In the genomic region with DNA sequence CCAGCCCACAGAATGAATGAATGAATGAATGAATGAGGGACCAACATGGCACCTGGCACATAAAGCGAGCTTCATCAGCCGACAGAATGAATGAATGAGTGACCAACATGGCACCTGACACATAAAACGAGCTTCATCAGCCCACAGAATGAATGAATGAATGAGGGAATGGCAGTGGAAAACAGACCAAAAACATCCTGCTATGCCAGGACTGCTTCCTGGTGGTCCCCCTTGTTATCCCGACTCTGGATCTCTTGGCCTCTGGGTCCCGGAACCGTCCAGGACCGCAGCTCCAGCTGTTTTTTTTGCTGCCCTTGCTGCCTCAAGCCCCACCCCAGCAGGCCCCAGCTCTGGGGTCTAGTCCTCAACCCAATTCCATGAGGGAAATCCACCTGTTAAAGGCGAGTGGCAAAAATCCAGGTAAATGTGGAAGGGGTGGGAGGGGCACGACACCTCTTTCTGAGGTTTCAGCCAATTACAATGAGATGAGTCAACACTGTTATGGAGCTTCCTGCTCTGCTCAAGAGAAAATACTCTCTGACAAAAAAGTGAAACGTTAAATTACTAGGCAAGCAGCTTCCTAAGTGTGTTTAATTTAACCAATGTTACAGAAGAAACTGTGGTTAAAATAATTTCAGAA, we compare ENCODE assay signal across 14 cellular contexts.
DNase-seq lines count a peak whose midpoint lies in the region; FAIRE-seq and TF ChIP-seq lines count a peak whose summit lies in the region.
"Had no signal": no experiment of that assay in that cellular context is flagged by ENCODE, and none has a peak within 500 bp of the region (broad histone marks: within the 10 kb centered on the region; RNA-seq: fewer than 3 reads in every experiment).

No MANE protein-coding gene starts in this region.

- BruUV-seq in MCF 10A (replicated peaks; lab: Mats Ljungman, UMichigan) = no TSS peak
- no TSS peak for BruUV-seq in OCI-LY7 (replicated peaks; lab: Mats Ljungman, UMichigan)

- no peaks in the 10 kb centered on the region for H3K79me2 ChIP-seq in OCI-LY7 (ENCODE audit: insufficient read depth, low read depth, low read length)
- peaks cover 6% of the 10 kb centered on the region for H3K79me2 ChIP-seq in fibroblast of lung (ENCODE audit: control insufficient read depth, insufficient read depth, low read length)

- DNase-seq in MCF 10A (ENCODE audit: unreplicated experiment) (peak; percentile 26), breast epithelium (ENCODE audit: low spot score in 2 of 2) (no peak), OCI-LY7 (ENCODE audit: low spot score) (no peak), fibroblast of lung (ENCODE audit: low read depth in 2 of 2) (peak; percentile 11 to 58), urothelium cell line (ENCODE audit: low spot score) (peak; percentile 42), superior temporal gyrus (ENCODE audit: extremely low spot score) (no peak), GM10266 (ENCODE audit: extremely low spot score) (no peak), right atrium auricular region (ENCODE audit: low spot score) (no peak)
- DNase-seq: dermis blood vessel endothelial cell, NCI-H748 treated with DMSO at 0.1 percent for 48 hours, transverse colon had no signal

- H3K4me2 ChIP-seq in OCI-LY7 (ENCODE audit: low read length) = peak overlapping the region; percentile 35
- no peak overlapping the region for H3K4me2 ChIP-seq in fibroblast of lung (ENCODE audit: extremely low read depth, insufficient read depth, low read length)

- no peaks in the 10 kb centered on the region for H3K9me3 Mint-ChIP-seq in MCF 10A (ENCODE audit: unreplicated experiment)

- no peaks in the 10 kb centered on the region for H3K27me3 ChIP-seq in breast epithelium
- no peaks in the 10 kb centered on the region for H3K27me3 ChIP-seq in fibroblast of lung (ENCODE audit: control insufficient read depth, insufficient read depth, low read length)
- no peaks in the 10 kb centered on the region for H3K27me3 ChIP-seq in right atrium auricular region
- H3K27me3 ChIP-seq: transverse colon had no signal

- no peaks in the 10 kb centered on the region for H4K20me1 ChIP-seq in OCI-LY7 (ENCODE audit: insufficient read depth, low read length)
- H4K20me1 ChIP-seq in fibroblast of lung (ENCODE audit: control insufficient read depth, extremely low read depth, insufficient read depth, low read length) = no peaks in the 10 kb centered on the region

- no peak for FAIRE-seq in urothelium cell line (lab: Jason Lieb, UNC)
- FAIRE-seq: H1 had no signal

- H3K4me3 Mint-ChIP-seq in MCF 10A (ENCODE audit: unreplicated experiment) = no peak overlapping the region
- H3K4me3 Mint-ChIP-seq: activated CD4-positive, alpha-beta memory T cell treated with anti-CD3 and anti-CD28 coated beads, Interleukin-2, amount 10 ng/mL, durations not matched to agents 7 days and 5 days; activated naive CD4-positive, alpha-beta T cell treated with anti-CD3 and anti-CD28 coated beads, Interleukin-2, amount 50 U/mL, for 24 hours had no signal

- peaks cover 9% of the 10 kb centered on the region for H3K4me1 Mint-ChIP-seq in MCF 10A (ENCODE audit: insufficient read depth, unreplicated experiment)
- H3K4me1 Mint-ChIP-seq: activated naive CD4-positive, alpha-beta T cell treated with anti-CD3 and anti-CD28 coated beads, Interleukin-2, amount 50 U/mL, for 24 hours had no signal

- H3K36me3 ChIP-seq in breast epithelium (no peaks in the 10 kb centered on the region), OCI-LY7 (ENCODE audit: insufficient read depth, low read length) (no peaks in the 10 kb centered on the region), fibroblast of lung (ENCODE audit: control insufficient read depth, insufficient read depth, low read length) (peaks cover 14% of the 10 kb centered on the region), right atrium auricular region (peaks cover 32% of the 10 kb centered on the region)

- H3K9me3 ChIP-seq in breast epithelium = no peaks in the 10 kb centered on the region
- H3K9me3 ChIP-seq in OCI-LY7 (ENCODE audit: low read length) = no peaks in the 10 kb centered on the region
- no peaks in the 10 kb centered on the region for H3K9me3 ChIP-seq in fibroblast of lung (ENCODE audit: control insufficient read depth, insufficient read depth, low read depth, low read length)
- no peaks in the 10 kb centered on the region for H3K9me3 ChIP-seq in right atrium auricular region
- H3K9me3 ChIP-seq: transverse colon had no signal

- POLR2A ChIA-PET in MCF 10A (lab: Yijun Ruan, JAX) (interaction anchor here (1.0 kb wide), 1 partner anchor 11 kb away, joined by 3 read pairs; no protein-coding TSS in a partner anchor), OCI-LY7 (lab: Charles Lee) (no interaction called here)

- H2AFZ ChIP-seq in OCI-LY7 (ENCODE audit: low read length) = peak overlapping the region; percentile 44; the same call in 1 of the 2 replicates
- H2AFZ ChIP-seq in fibroblast of lung (ENCODE audit: low read length) = no peak overlapping the region

- CTCF ChIA-PET in MCF 10A (lab: Yijun Ruan, JAX) (interaction anchor here (0.6 kb wide), 1 partner anchor 103 kb away, joined by 3 read pairs; no protein-coding TSS in a partner anchor), OCI-LY7 (lab: Charles Lee; ENCODE audit: unreplicated experiment) (interaction anchor here (0.9 kb wide), 1 partner anchor 929 kb away, joined by 3 read pairs; no protein-coding TSS in a partner anchor)

- no peak overlapping the region for H3K27ac ChIP-seq in breast epithelium
- H3K27ac ChIP-seq in OCI-LY7 (ENCODE audit: low read depth, low read length, poor library complexity, severe bottlenecking) = no peak overlapping the region
- H3K27ac ChIP-seq in fibroblast of lung (ENCODE audit: insufficient read depth, low read length) = no peak overlapping the region
- no peak overlapping the region for H3K27ac ChIP-seq in right atrium auricular region
- H3K27ac ChIP-seq: transverse colon had no signal

- H3K4me3 ChIP-seq in breast epithelium (no peak overlapping the region), OCI-LY7 (ENCODE audit: low read depth, low read length, poor library complexity, severe bottlenecking) (peak overlapping the region; percentile 16), fibroblast of lung (replicated peaks in 1 of 4; ENCODE audit: control extremely low read depth in 1 of 4, insufficient read depth in 1 of 4, low read depth in 3 of 4, low read length in 4 of 4) (no peak overlapping the region), right atrium auricular region (no peak overlapping the region)
- H3K4me3 ChIP-seq: transverse colon had no signal

- H3K4me1 ChIP-seq in breast epithelium = no peaks in the 10 kb centered on the region
- H3K4me1 ChIP-seq in OCI-LY7 (ENCODE audit: insufficient read depth, low read length, poor library complexity, severe bottlenecking) = no peaks in the 10 kb centered on the region
- H3K4me1 ChIP-seq in fibroblast of lung (ENCODE audit: control insufficient read depth, extremely low read depth, insufficient read depth, low read length) = peaks cover 24% of the 10 kb centered on the region
- H3K4me1 ChIP-seq in right atrium auricular region = peaks cover 0 to 27% of the 10 kb centered on the region in 2 donors

- intact Hi-C loops in MCF 10A (cut with micrococcal nuclease) (no loop called here), breast epithelium (cut with DNase I; ENCODE audit: low total_unique reads) (no loop called here), OCI-LY7 (cut with micrococcal nuclease; ENCODE audit: unreplicated experiment) (no loop called here)

- H3K27ac Mint-ChIP-seq in MCF 10A (ENCODE audit: low read depth, unreplicated experiment) = no peak overlapping the region
- H3K27ac Mint-ChIP-seq: activated naive CD4-positive, alpha-beta T cell treated with anti-CD3 and anti-CD28 coated beads, Interleukin-2, amount 50 U/mL, for 24 hours had no signal

- no peak overlapping the region for H3K9ac ChIP-seq in fibroblast of lung (ENCODE audit: insufficient read depth, low read length)

- TF ChIP-seq CTCF in MCF 10A (IDR thresholded peaks at IDR 0.05; ENCODE audit: unreplicated experiment) (no peak), breast epithelium (IDR thresholded peaks at IDR 0.05) (no peak), OCI-LY7 (conservative IDR thresholded peaks at IDR 0.05; ENCODE audit: low read length) (no peak), fibroblast of lung (conservative IDR thresholded peaks at IDR 0.05 in 1 of 2, IDR thresholded peaks at IDR 0.05 in 1 of 2; ENCODE audit: low read depth in 1 of 2, low read length in 2 of 2) (no peak), GM10266 (IDR thresholded peaks at IDR 0.05; ENCODE audit: control insufficient read depth, insufficient read depth, low read depth, missing control alignments) (no peak), right atrium auricular region (IDR thresholded peaks at IDR 0.05) (no peak)

- TF ChIP-seq POLR2A in breast epithelium (IDR thresholded peaks at IDR 0.05) = no peak

- no peaks in the 10 kb centered on the region for H3K27me3 Mint-ChIP-seq in MCF 10A (ENCODE audit: insufficient read depth, unreplicated experiment)
- H3K27me3 Mint-ChIP-seq: activated CD4-positive, alpha-beta memory T cell treated with anti-CD3 and anti-CD28 coated beads, Interleukin-2, amount 10 ng/mL, durations not matched to agents 7 days and 5 days had no signal

- H3K36me3 Mint-ChIP-seq in MCF 10A (ENCODE audit: insufficient read depth, unreplicated experiment) = peaks cover 61% of the 10 kb centered on the region
- H3K36me3 Mint-ChIP-seq: activated naive CD4-positive, alpha-beta T cell treated with anti-CD3 and anti-CD28 coated beads, Interleukin-2, amount 50 U/mL, for 24 hours had no signal

- no peaks in the 10 kb centered on the region for H3K9me2 ChIP-seq in OCI-LY7 (ENCODE audit: insufficient read depth, low read length)

Comparison
In these comparisons a context has a peak if more than half of its experiments do, and no peak if none do; other contexts are left out.
1. DNase-seq: peak in MCF 10A (single experiment), fibroblast of lung (2 of 2) and urothelium cell line (single experiment); none in breast epithelium (0 of 2), OCI-LY7 (single experiment), superior temporal gyrus (single experiment), GM10266 (single experiment) and right atrium auricular region (single experiment).